In the genomic region with DNA sequence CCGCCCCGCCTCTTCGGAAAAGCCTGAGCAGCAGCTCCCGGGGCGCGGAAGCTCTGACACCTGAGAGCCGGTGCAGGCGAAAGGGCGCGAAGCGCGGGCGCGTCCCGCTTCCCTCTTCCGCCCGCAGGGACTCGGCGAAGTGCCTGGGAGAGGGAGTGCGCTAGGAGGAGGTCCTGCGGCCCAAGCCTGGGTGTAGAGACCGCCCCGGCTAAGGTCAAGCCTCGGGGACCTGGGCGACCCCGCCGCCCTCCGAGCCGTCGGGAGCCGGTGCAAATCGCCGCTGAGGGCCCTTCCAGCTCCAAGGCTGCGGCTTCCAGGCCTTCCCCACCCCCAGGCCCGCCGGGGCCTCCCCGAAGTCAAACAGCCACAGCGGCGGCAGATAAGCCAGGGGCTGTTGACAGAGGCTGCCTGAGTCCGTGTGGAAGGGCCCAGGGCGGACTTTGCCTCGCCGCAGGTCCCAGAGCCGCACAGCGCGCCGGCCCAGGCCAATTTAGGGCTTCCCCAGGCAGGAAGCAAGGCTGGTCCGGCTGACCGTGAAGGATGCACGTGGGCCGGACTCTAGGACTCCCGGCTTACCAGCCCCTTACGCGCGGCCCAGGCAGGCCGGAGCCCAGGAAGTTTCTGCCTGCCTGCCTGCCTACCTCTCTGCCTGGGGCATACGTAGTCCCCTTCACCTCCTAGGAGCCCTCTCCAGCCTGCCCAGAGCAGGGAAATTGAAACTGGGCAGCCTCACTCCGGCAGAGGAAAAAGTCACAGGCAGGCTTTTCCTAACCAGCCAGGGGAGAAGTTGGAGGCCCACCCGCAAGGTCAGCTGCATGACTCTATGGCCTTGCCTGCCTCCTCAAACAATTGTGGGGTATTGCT, we compare ENCODE assay signal across 11 cellular contexts. TPM values are rescaled to one million over a fixed set of nuclear protein-coding genes. Genes with fewer than 3 reads are reported as not detected.
DNase-seq lines count a peak whose midpoint lies in the region; ATAC-seq and TF ChIP-seq lines count a peak whose summit lies in the region.
"Had no signal": no experiment of that assay in that cellular context is flagged by ENCODE, and none has a peak within 500 bp of the region (broad histone marks: within the 10 kb centered on the region; RNA-seq: fewer than 3 reads in every experiment).

No MANE protein-coding gene starts in this region.

- H3K27ac ChIP-seq in CD4-positive, CD25-positive, alpha-beta regulatory T cell (ENCODE audit: insufficient read depth, low read length, poor library complexity, severe bottlenecking): no peak overlapping the region
- no peak overlapping the region for H3K27ac ChIP-seq in esophagus squamous epithelium
- no peak overlapping the region for H3K27ac ChIP-seq in substantia nigra (ENCODE audit: low read depth, low read length, poor library complexity, severe bottlenecking)
- H3K27ac ChIP-seq: left lung had no signal

- TF ChIP-seq POLR2A in esophagus squamous epithelium (IDR thresholded peaks at IDR 0.05): no peak

- peaks cover 0 to 1% (median 0%) of the 10 kb centered on the region in 7 donors for H3K9me3 Mint-ChIP-seq in CD4-positive, CD25-positive, alpha-beta regulatory T cell
- no peaks in the 10 kb centered on the region for H3K9me3 Mint-ChIP-seq in nephron progenitor cell

- peaks cover 19% of the 10 kb centered on the region for H3K27me3 ChIP-seq in CD4-positive, CD25-positive, alpha-beta regulatory T cell (ENCODE audit: control insufficient read depth, insufficient read depth, low read length)
- H3K27me3 ChIP-seq in esophagus squamous epithelium: peaks cover 5 to 100% (median 12%) of the 10 kb centered on the region in 4 donors

- H3K9me3 ChIP-seq in CD4-positive, CD25-positive, alpha-beta regulatory T cell (ENCODE audit: control insufficient read depth in 2 of 2, low read length in 2 of 2): no peaks in the 10 kb centered on the region
- no peaks in the 10 kb centered on the region for H3K9me3 ChIP-seq in esophagus squamous epithelium
- H3K9me3 ChIP-seq: left lung had no signal

- 92 to 100% methylated on average over 1 to 4 of the region's 59 CpGs for WGBS in esophagus squamous epithelium, 2 donors

- no peak for DNase-seq in CD4-positive, CD25-positive, alpha-beta regulatory T cell
- DNase-seq in HuH-7 (ENCODE audit: low spot score): peak; percentile 81
- no peak for DNase-seq in esophagus squamous epithelium (lab: John Stamatoyannopoulos, UW)
- peak; percentile 62 for DNase-seq in nephron progenitor cell
- no peak for DNase-seq in NCI-H1048 (lab: John Stamatoyannopoulos, UW)
- DNase-seq in middle frontal gyrus (ENCODE audit: extremely low spot score, low spot score): no peak
- no peak for DNase-seq in substantia nigra (lab: John Stamatoyannopoulos, UW)
- DNase-seq: DMS79 treated with DMSO at 0.1 percent for 48 hours, NCI-H1092 had no signal

- TF ChIP-seq CTCF in esophagus squamous epithelium (IDR thresholded peaks at IDR 0.05) (no peak), nephron progenitor cell (IDR thresholded peaks at IDR 0.05) (no peak)

- no peak overlapping the region for H3K27ac Mint-ChIP-seq in CD4-positive, CD25-positive, alpha-beta regulatory T cell
- H3K27ac Mint-ChIP-seq in nephron progenitor cell: no peak overlapping the region

- H3K4me1 ChIP-seq in CD4-positive, CD25-positive, alpha-beta regulatory T cell (ENCODE audit: control insufficient read depth, insufficient read depth, low read length, poor library complexity, severe bottlenecking): peaks cover 31% of the 10 kb centered on the region
- H3K4me1 ChIP-seq in esophagus squamous epithelium: peaks cover 26 to 38% (median 33%) of the 10 kb centered on the region in 3 donors

- ATAC-seq in CD4-positive, CD25-positive, alpha-beta regulatory T cell (ENCODE audit: low read depth in 2 of 2): peak in 1 of 2 donors; percentile 5
- ATAC-seq in GM19397 (IDR thresholded peaks at IDR 0.05; ENCODE audit: unreplicated experiment): no peak
- ATAC-seq: left lung had no signal

- peaks cover 0 to 27% (median 10%) of the 10 kb centered on the region in 4 donors for H3K4me1 Mint-ChIP-seq in CD4-positive, CD25-positive, alpha-beta regulatory T cell
- H3K4me1 Mint-ChIP-seq in nephron progenitor cell: peaks cover 18% of the 10 kb centered on the region

- no peak overlapping the region for H3K4me3 ChIP-seq in CD4-positive, CD25-positive, alpha-beta regulatory T cell (ENCODE audit: low read depth, low read length)
- peak overlapping the region in 3 of 4 donors; percentile 1 to 81 (median 62) for H3K4me3 ChIP-seq in esophagus squamous epithelium

- H3K36me3 Mint-ChIP-seq in CD4-positive, CD25-positive, alpha-beta regulatory T cell: no peaks in the 10 kb centered on the region
- H3K36me3 Mint-ChIP-seq in nephron progenitor cell (ENCODE audit: low read depth): no peaks in the 10 kb centered on the region

- H3K4me3 Mint-ChIP-seq in CD4-positive, CD25-positive, alpha-beta regulatory T cell: peak overlapping the region; percentile 40 to 82 (median 78)
- no peak overlapping the region for H3K4me3 Mint-ChIP-seq in nephron progenitor cell

- peaks cover 56% of the 10 kb centered on the region for H3K27me3 Mint-ChIP-seq in CD4-positive, CD25-positive, alpha-beta regulatory T cell
- H3K27me3 Mint-ChIP-seq in nephron progenitor cell (ENCODE audit: low read depth, poor library complexity): peaks cover 93% of the 10 kb centered on the region

- intact Hi-C loops in esophagus squamous epithelium (cut with DNase I): no loop called here

- no peaks in the 10 kb centered on the region for H3K36me3 ChIP-seq in CD4-positive, CD25-positive, alpha-beta regulatory T cell (ENCODE audit: control insufficient read depth, insufficient read depth, low read length)
- no peaks in the 10 kb centered on the region for H3K36me3 ChIP-seq in esophagus squamous epithelium
- H3K36me3 ChIP-seq: left lung had no signal

RNA-seq across cellular contexts. Expression of gene ITPKA, which starts 2.3 kb away (rescaled TPM):
- total RNA-seq in CD4-positive, CD25-positive, alpha-beta regulatory T cell: not detected
- not detected for polyA plus RNA-seq in CD4-positive, CD25-positive, alpha-beta regulatory T cell
- total RNA-seq in esophagus squamous epithelium: under 1 TPM in 3 of 4 donors, not detected in 1; 0.19 to 0.76 (median 0.57) TPM

RNA-seq across cellular contexts. Expression of gene LTK, which starts 17.7 kb away (rescaled TPM):
- 2.0 TPM for total RNA-seq in CD4-positive, CD25-positive, alpha-beta regulatory T cell
- under 1 TPM; 0.17 to 0.59 (median 0.38) TPM for polyA plus RNA-seq in CD4-positive, CD25-positive, alpha-beta regulatory T cell
- total RNA-seq in esophagus squamous epithelium: under 1 TPM in 2 of 4 donors, not detected in 2; 0.38 to 0.82 TPM

RNA-seq across cellular contexts. Expression of gene RPAP1, which starts 48.1 kb away (rescaled TPM):
- 29.5 TPM for total RNA-seq in CD4-positive, CD25-positive, alpha-beta regulatory T cell
- 1 to 10 TPM; 4.7 to 9.1 (median 8.1) TPM for polyA plus RNA-seq in CD4-positive, CD25-positive, alpha-beta regulatory T cell
- total RNA-seq in esophagus squamous epithelium: 10 to 100 TPM; 15.3 to 22.6 (median 19.8) TPM

Comparison
In these comparisons a context has a peak if more than half of its experiments do, and no peak if none do; other contexts are left out.
1. DNase-seq: peak in HuH-7 (single experiment) and nephron progenitor cell (single experiment); none in CD4-positive, CD25-positive, alpha-beta regulatory T cell (0 of 3), esophagus squamous epithelium (single experiment), NCI-H1048 (single experiment), middle frontal gyrus (single experiment) and substantia nigra (0 of 49).